ENCODE assay signal across 19 cellular contexts in the genomic region with DNA sequence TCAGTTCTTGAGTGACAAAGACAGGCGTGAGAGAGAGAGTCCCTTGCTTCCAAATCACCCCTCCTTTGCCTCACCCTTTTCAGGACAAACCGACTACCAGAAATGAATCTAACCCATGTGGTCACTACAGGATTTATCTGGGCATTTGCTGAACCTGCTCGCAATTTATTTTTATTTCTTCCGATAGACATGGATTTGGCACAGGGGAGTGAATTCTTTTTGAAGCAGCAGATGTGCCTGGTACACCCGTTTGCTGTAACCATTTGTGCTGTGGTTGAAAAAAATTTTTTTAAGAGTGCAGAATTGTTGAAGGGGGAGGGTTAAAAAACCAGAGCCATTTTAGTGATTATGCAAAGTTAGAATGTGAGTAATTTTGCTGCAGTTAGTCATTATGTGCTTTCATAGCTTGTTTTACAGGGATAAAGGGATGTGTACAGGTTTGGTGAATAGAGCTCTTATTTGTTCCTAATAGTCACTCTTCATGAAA.
DNase-seq lines count a peak whose midpoint lies in the region; FAIRE-seq and TF ChIP-seq lines count a peak whose summit lies in the region.
"Had no signal": no experiment of that assay in that cellular context is flagged by ENCODE, and none has a peak within 500 bp of the region (broad histone marks: within the 10 kb centered on the region; RNA-seq: fewer than 3 reads in every experiment).

No MANE protein-coding gene starts in this region.

- H3K9me3 Mint-ChIP-seq in activated naive CD4-positive, alpha-beta T cell treated with anti-CD3 and anti-CD28 coated beads for 36 hours, result no peaks in the 10 kb centered on the region
- H3K9me3 Mint-ChIP-seq: nephron had no signal

- peak overlapping the region; percentile 39 for H3K27ac ChIP-seq in keratinocyte (ENCODE audit: control insufficient read depth, insufficient read depth, low read length)

- no peak overlapping the region for H3K9ac ChIP-seq in keratinocyte (ENCODE audit: control insufficient read depth, extremely low read depth, insufficient read depth, low read length)

- peaks cover 36% of the 10 kb centered on the region for H3K4me1 ChIP-seq in keratinocyte (ENCODE audit: control insufficient read depth, extremely low read depth, insufficient read depth, low read length)
- H3K4me1 ChIP-seq: BE2C had no signal

- H3K4me3 ChIP-seq in cardiac fibroblast (replicated peaks in 1 of 2; ENCODE audit: low read depth in 2 of 2, low read length in 2 of 2) (no peak overlapping the region), keratinocyte (ENCODE audit: control insufficient read depth in 2 of 3, extremely low read depth in 1 of 3, insufficient read depth in 2 of 3, low read depth in 1 of 3, low read length in 3 of 3) (no peak overlapping the region)
- H3K4me3 ChIP-seq: K562 had no signal

- H3K36me3 ChIP-seq in keratinocyte (ENCODE audit: control insufficient read depth in 2 of 2, extremely low read depth in 1 of 2, insufficient read depth in 2 of 2, low read length in 2 of 2), result no peaks in the 10 kb centered on the region
- H3K36me3 ChIP-seq: BE2C had no signal

- no peaks in the 10 kb centered on the region for H3K9me3 ChIP-seq in keratinocyte (ENCODE audit: control insufficient read depth, low read depth, low read length)
- H3K9me3 ChIP-seq: BE2C had no signal

- H3K4me1 Mint-ChIP-seq in activated naive CD4-positive, alpha-beta T cell treated with anti-CD3 and anti-CD28 coated beads for 36 hours (ENCODE audit: low read depth), result peaks cover 6% of the 10 kb centered on the region

- FAIRE-seq in keratinocyte (lab: Jason Lieb, UNC), result peak; percentile 81
- FAIRE-seq: H1, K562 had no signal

- H3K27me3 ChIP-seq in keratinocyte (ENCODE audit: control insufficient read depth, extremely low read depth, insufficient read depth, low read length), result no peaks in the 10 kb centered on the region
- H3K27me3 ChIP-seq: BE2C had no signal

- dilution Hi-C loops in keratinocyte (cut with MboI; ENCODE audit: extremely low pct_ligation_motif_present, low sequenced_read_pairs), result no loop called here

- DNase-seq in AG08396 (ENCODE audit: low spot score), result peak; percentile 13
- DNase-seq in M059J (ENCODE audit: low read depth), result peak; percentile 87
- peak; percentile 52 to 81 for DNase-seq in cardiac fibroblast (ENCODE audit: low read depth in 2 of 2)
- DNase-seq in keratinocyte (ENCODE audit: low read depth, low spot score), result no peak
- DNase-seq in NCI-H146 (lab: John Stamatoyannopoulos, UW), result no peak
- no peak for DNase-seq in activated CD4-positive, alpha-beta T cell treated with anti-CD3 and anti-CD28 coated beads, Interleukin-2, amount 50 U/mL, for 4 hours
- no peak for DNase-seq in SW480 (ENCODE audit: low spot score)
- DNase-seq in activated naive CD4-positive, alpha-beta T cell treated with anti-CD3 and anti-CD28 coated beads for 36 hours, result no peak
- DNase-seq: activated CD4-positive, alpha-beta T cell treated with anti-CD3 and anti-CD28 coated beads for 1 hour; activated gamma-delta T cell; BE2C; effector CD4-positive, alpha-beta T cell; GF-D8; SIG-M5; stimulated activated CD4-positive, alpha-beta T cell treated with anti-CD3 and anti-CD28 coated beads, Interleukin-2, amount 100 ng/mL, for 24 hours; stimulated activated naive CD8-positive, alpha-beta T cell treated with anti-CD3 and anti-CD28 coated beads, Interleukin-15, Interleukin-2, amounts not matched to agents 100 U/mL and 50 U/mL, for 24 hours had no signal

- no peak overlapping the region for H3K4me3 Mint-ChIP-seq in activated naive CD4-positive, alpha-beta T cell treated with anti-CD3 and anti-CD28 coated beads for 36 hours

- H4K20me1 ChIP-seq in keratinocyte (ENCODE audit: control insufficient read depth, extremely low read depth, insufficient read depth, low read length), result no peaks in the 10 kb centered on the region

- H3K79me2 ChIP-seq in keratinocyte (ENCODE audit: control insufficient read depth, insufficient read depth, low read length), result no peaks in the 10 kb centered on the region

- CTCF ChIA-PET in activated naive CD4-positive, alpha-beta T cell treated with anti-CD3 and anti-CD28 coated beads for 36 hours (lab: Charles Lee), result no interaction called here

- no peaks in the 10 kb centered on the region for H3K9me1 ChIP-seq in keratinocyte (ENCODE audit: control insufficient read depth, extremely low read depth, insufficient read depth, low read length)

- H3K27me3 Mint-ChIP-seq in activated naive CD4-positive, alpha-beta T cell treated with anti-CD3 and anti-CD28 coated beads for 36 hours (ENCODE audit: low read depth), result no peaks in the 10 kb centered on the region

- H3K4me2 ChIP-seq in keratinocyte (ENCODE audit: control insufficient read depth, extremely low read depth, insufficient read depth, low read depth, low read length), result peak overlapping the region; percentile 46

- H3K27ac Mint-ChIP-seq in activated naive CD4-positive, alpha-beta T cell treated with anti-CD3 and anti-CD28 coated beads for 36 hours, result no peak overlapping the region

- no peak overlapping the region for H2AFZ ChIP-seq in keratinocyte (ENCODE audit: control insufficient read depth, low read length)

- H3K36me3 Mint-ChIP-seq in activated naive CD4-positive, alpha-beta T cell treated with anti-CD3 and anti-CD28 coated beads for 36 hours (ENCODE audit: low read depth), result no peaks in the 10 kb centered on the region

- TF ChIP-seq CTCF in cardiac fibroblast (IDR thresholded peaks at IDR 0.05; ENCODE audit: low read depth, low read length) (no peak), keratinocyte (optimal IDR thresholded peaks at IDR 0.05 in 1 of 3, IDR thresholded peaks at IDR 0.05 in 1 of 3, conservative IDR thresholded peaks at IDR 0.05 in 1 of 3; ENCODE audit: extremely low read depth in 1 of 3, insufficient read depth in 2 of 3, low read length in 3 of 3) (no peak)

- intact Hi-C loops in activated naive CD4-positive, alpha-beta T cell treated with anti-CD3 and anti-CD28 coated beads for 36 hours (cut with micrococcal nuclease), result no loop called here

Comparison
In these comparisons a context has a peak if more than half of its experiments do, and no peak if none do; other contexts are left out.
1. DNase-seq: peak in AG08396 (single experiment), M059J (single experiment) and cardiac fibroblast (2 of 2); none in keratinocyte (single experiment), NCI-H146 (single experiment), activated CD4-positive, alpha-beta T cell treated with anti-CD3 and anti-CD28 coated beads, Interleukin-2, amount 50 U/mL, for 4 hours (0 of 2), SW480 (single experiment) and activated naive CD4-positive, alpha-beta T cell treated with anti-CD3 and anti-CD28 coated beads for 36 hours (single experiment).